22 cellular contexts compared by ENCODE assay signal in the genomic region with DNA sequence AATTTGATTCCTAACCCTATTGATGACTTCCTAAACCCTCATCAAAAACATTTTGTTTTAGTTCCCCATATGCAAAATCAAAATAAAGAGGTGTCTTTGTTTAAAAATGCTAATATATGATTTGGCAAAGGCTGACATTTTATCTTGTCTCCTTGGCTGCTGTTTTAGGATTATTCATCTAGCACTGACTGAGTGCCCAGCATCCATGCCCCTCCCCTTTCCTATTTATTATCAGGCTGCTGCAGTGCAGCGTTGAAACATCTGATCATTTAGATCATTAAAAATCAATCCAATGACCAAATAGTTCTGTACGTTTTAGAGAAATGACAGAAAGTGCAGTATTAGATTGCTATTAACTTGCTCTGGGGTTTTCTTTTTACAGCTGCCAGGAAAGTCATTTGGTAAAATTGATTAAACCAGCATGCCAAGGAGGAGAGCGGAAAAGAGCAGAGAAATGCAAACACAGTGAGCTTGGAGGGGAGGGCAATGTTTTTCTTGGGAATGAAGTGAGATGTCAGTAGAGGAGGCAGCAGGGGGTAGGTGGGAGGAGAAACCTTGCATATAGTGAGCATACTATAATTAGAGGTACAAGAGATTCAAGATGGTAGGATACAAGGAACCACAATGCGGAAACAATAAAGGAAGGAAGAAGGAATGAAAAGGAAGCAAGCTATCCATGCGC.
DNase-seq lines count a peak whose midpoint lies in the region; ATAC-seq and TF ChIP-seq lines count a peak whose summit lies in the region.
"Had no signal": no experiment of that assay in that cellular context is flagged by ENCODE, and none has a peak within 500 bp of the region (broad histone marks: within the 10 kb centered on the region; RNA-seq: fewer than 3 reads in every experiment).

No MANE protein-coding gene starts in this region.

- H3K27ac Mint-ChIP-seq in brain (peak overlapping the region; percentile 45 to 94 (median 77)), T-helper 17 cell (no peak overlapping the region)
- H3K27ac Mint-ChIP-seq: activated T-helper 2 cell treated with anti-CD3 and anti-CD28 coated beads, Interferon-gamma antibody, Interleukin-2, Interleukin-4, amounts not matched to agents 10 μg/mL and 5 μg/mL and 100 μg/mL, durations not matched to agents 14 hours and 24 hours and 36 hours; CD14-positive monocyte; IgD-negative memory B cell had no signal

- H4K20me1 ChIP-seq in neural cell (ENCODE audit: insufficient read depth) = no peaks in the 10 kb centered on the region

- peaks cover 48% of the 10 kb centered on the region for H3K4me1 Mint-ChIP-seq in brain
- H3K4me1 Mint-ChIP-seq in T-helper 17 cell = peaks cover 3% of the 10 kb centered on the region

- H3K79me2 ChIP-seq in neural cell (replicated peaks; ENCODE audit: insufficient read depth, low read length) = no peaks in the 10 kb centered on the region

- peak overlapping the region; percentile 42 for H3K9ac ChIP-seq in neural cell (ENCODE audit: low read length)

- peak overlapping the region; percentile 65 for H3K4me2 ChIP-seq in neural cell (ENCODE audit: low read length)

- TF ChIP-seq CTCF in brain (conservative IDR thresholded peaks at IDR 0.05) = no peak
- TF ChIP-seq CTCF in neural cell (IDR thresholded peaks at IDR 0.05; ENCODE audit: poor library complexity, severe bottlenecking) = no peak
- TF ChIP-seq CTCF in BE2C (IDR thresholded peaks at IDR 0.05; ENCODE audit: low read depth, low read length) = no peak
- no peak for TF ChIP-seq CTCF in GM13977 (IDR thresholded peaks at IDR 0.05; ENCODE audit: extremely low read depth, insufficient read depth, missing control alignments)

- H3K9me3 Mint-ChIP-seq in brain = peaks cover 0 to 3% (median 0%) of the 10 kb centered on the region in 5 experiments
- H3K9me3 Mint-ChIP-seq: activated T-helper 2 cell treated with anti-CD3 and anti-CD28 coated beads, Interferon-gamma antibody, Interleukin-2, Interleukin-4, amounts not matched to agents 10 μg/mL and 5 μg/mL and 100 μg/mL, durations not matched to agents 14 hours and 24 hours and 36 hours; CD14-positive monocyte; IgD-negative memory B cell had no signal

- H3K9me3 ChIP-seq in neural cell (ENCODE audit: low read length) = no peaks in the 10 kb centered on the region
- no peaks in the 10 kb centered on the region for H3K9me3 ChIP-seq in BE2C
- H3K9me3 ChIP-seq in T-helper 17 cell (ENCODE audit: control insufficient read depth, low read length, poor library complexity, severe bottlenecking) = no peaks in the 10 kb centered on the region
- H3K9me3 ChIP-seq: Peyer's patch, SJCRH30 had no signal

- H3K27ac ChIP-seq in neural cell (ENCODE audit: low read length) = peak overlapping the region; percentile 77
- H3K27ac ChIP-seq: brain microvascular endothelial cell, coronary artery, HL-60, Peyer's patch, SJCRH30 had no signal

- H3K36me3 Mint-ChIP-seq in brain (no peaks in the 10 kb centered on the region), T-helper 17 cell (ENCODE audit: low read depth) (no peaks in the 10 kb centered on the region)
- H3K36me3 Mint-ChIP-seq: CD14-positive monocyte had no signal

- peak; percentile 13 for DNase-seq in COLO829 (ENCODE audit: low spot score)
- peak; percentile 78 for DNase-seq in NCI-H146 treated with DMSO at 0.1 percent for 48 hours (lab: John Stamatoyannopoulos, UW; ENCODE audit: unreplicated experiment)
- no peak for DNase-seq in BE2C
- no peak for DNase-seq in T-helper 17 cell
- no peak for DNase-seq in activated naive CD4-positive, alpha-beta T cell treated with Interleukin-2 at 50 U/mL for 16 hours
- DNase-seq in GM13977 (ENCODE audit: low spot score) = no peak
- DNase-seq: activated CD4-positive, alpha-beta T cell treated with anti-CD3 and anti-CD28 coated beads, Interleukin-2, amount 50 U/mL, for 1 hour; brain microvascular endothelial cell; left cardiac atrium; mesendoderm; naive B cell; NCI-H1694; NK-92 treated with Interleukin-12 subunit alpha and Interleukin-12 subunit beta, amount 100 ng/mL, for 24 hours; Peyer's patch; SJCRH30 had no signal

- in situ Hi-C loops in GM13977 (cut with MboI; ENCODE audit: low pct_unique_long_range_greater_than_20kb, low sequenced_read_pairs, unreplicated experiment) = no loop called here

- TF ChIP-seq RAD21 in neural cell (conservative IDR thresholded peaks at IDR 0.05) = no peak

- no peak for ATAC-seq in T-helper 17 cell

- H2AFZ ChIP-seq in neural cell (ENCODE audit: low read depth, low read length) = peak overlapping the region; percentile 41

- no peaks in the 10 kb centered on the region for H3K9me2 ChIP-seq in neural cell (ENCODE audit: insufficient read depth, low read length)

- H3K27me3 Mint-ChIP-seq in brain (no peaks in the 10 kb centered on the region), T-helper 17 cell (peaks cover 19% of the 10 kb centered on the region)

- H3K4me3 ChIP-seq in neural cell (ENCODE audit: low read length) (peak overlapping the region; percentile 52), BE2C (ENCODE audit: low read depth, low read length) (no peak overlapping the region)
- H3K4me3 ChIP-seq: coronary artery, Peyer's patch, SJCRH30 had no signal

- no peaks in the 10 kb centered on the region for H3F3A ChIP-seq in neural cell (ENCODE audit: insufficient read depth, low read length, poor library complexity, severe bottlenecking)

- H3K27me3 ChIP-seq in neural cell (ENCODE audit: insufficient read depth, low read depth, low read length) (no peaks in the 10 kb centered on the region), BE2C (no peaks in the 10 kb centered on the region)
- H3K27me3 ChIP-seq: brain microvascular endothelial cell, Peyer's patch, SJCRH30 had no signal

- peak; percentile 34 for TF ChIP-seq EP300 in neural cell (conservative IDR thresholded peaks at IDR 0.05; ENCODE audit: poor library complexity, severe bottlenecking)

- H3K4me3 Mint-ChIP-seq in brain (peak overlapping the region; percentile 4 to 74 (median 29)), T-helper 17 cell (no peak overlapping the region)
- H3K4me3 Mint-ChIP-seq: CD14-positive monocyte, naive B cell had no signal

- no peaks in the 10 kb centered on the region for H3K36me3 ChIP-seq in neural cell (ENCODE audit: insufficient read depth, low read length)
- H3K36me3 ChIP-seq in BE2C = no peaks in the 10 kb centered on the region
- H3K36me3 ChIP-seq: brain microvascular endothelial cell, Peyer's patch, SJCRH30 had no signal

- H3K4me1 ChIP-seq in BE2C = no peaks in the 10 kb centered on the region; the same call in 1 of the 2 replicates
- H3K4me1 ChIP-seq: Peyer's patch had no signal

TF ChIP-seq in neural cell, 6 proteins besides CTCF, POLR2A, EP300 and RAD21:
- TF ChIP-seq TAF1 (IDR thresholded peaks at IDR 0.05; ENCODE audit: low read depth) = no peak
- TF ChIP-seq SMC3 (conservative IDR thresholded peaks at IDR 0.05; ENCODE audit: poor library complexity) = no peak
- peak; percentile 23 for TF ChIP-seq MXI1 (conservative IDR thresholded peaks at IDR 0.05; ENCODE audit: poor library complexity, severe bottlenecking)
- TF ChIP-seq, protein P1, sequence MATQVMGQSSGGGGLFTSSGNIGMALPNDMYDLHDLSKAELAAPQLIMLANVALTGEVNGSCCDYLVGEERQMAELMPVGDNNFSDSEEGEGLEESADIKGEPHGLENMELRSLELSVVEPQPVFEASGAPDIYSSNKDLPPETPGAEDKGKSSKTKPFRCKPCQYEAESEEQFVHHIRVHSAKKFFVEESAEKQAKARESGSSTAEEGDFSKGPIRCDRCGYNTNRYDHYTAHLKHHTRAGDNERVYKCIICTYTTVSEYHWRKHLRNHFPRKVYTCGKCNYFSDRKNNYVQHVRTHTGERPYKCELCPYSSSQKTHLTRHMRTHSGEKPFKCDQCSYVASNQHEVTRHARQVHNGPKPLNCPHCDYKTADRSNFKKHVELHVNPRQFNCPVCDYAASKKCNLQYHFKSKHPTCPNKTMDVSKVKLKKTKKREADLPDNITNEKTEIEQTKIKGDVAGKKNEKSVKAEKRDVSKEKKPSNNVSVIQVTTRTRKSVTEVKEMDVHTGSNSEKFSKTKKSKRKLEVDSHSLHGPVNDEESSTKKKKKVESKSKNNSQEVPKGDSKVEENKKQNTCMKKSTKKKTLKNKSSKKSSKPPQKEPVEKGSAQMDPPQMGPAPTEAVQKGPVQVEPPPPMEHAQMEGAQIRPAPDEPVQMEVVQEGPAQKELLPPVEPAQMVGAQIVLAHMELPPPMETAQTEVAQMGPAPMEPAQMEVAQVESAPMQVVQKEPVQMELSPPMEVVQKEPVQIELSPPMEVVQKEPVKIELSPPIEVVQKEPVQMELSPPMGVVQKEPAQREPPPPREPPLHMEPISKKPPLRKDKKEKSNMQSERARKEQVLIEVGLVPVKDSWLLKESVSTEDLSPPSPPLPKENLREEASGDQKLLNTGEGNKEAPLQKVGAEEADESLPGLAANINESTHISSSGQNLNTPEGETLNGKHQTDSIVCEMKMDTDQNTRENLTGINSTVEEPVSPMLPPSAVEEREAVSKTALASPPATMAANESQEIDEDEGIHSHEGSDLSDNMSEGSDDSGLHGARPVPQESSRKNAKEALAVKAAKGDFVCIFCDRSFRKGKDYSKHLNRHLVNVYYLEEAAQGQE (IDR thresholded peaks at IDR 0.05; ENCODE audit: borderline replicate concordance) = peak; percentile 14
- peak; percentile 52 for TF ChIP-seq POLR2AphosphoS5 (IDR thresholded peaks at IDR 0.05)
- TF ChIP-seq EZH2 (IDR thresholded peaks at IDR 0.05; ENCODE audit: borderline replicate concordance, insufficient read depth, low read length, poor library complexity, severe bottlenecking) = no peak

Comparison
In these comparisons a context has a peak if more than half of its experiments do, and no peak if none do; other contexts are left out.
1. DNase-seq: peak in COLO829 (single experiment) and NCI-H146 treated with DMSO at 0.1 percent for 48 hours (single experiment); none in BE2C (single experiment), T-helper 17 cell (0 of 3), activated naive CD4-positive, alpha-beta T cell treated with Interleukin-2 at 50 U/mL for 16 hours (single experiment) and GM13977 (single experiment).